ENCODE assay signal across 8 cellular contexts in genomic region chr1:239898067-239898730, GRCh38.
DNase-seq lines count a peak whose midpoint lies in the region; ATAC-seq and TF ChIP-seq lines count a peak whose summit lies in the region.

No MANE protein-coding gene starts in this region.

- peak; percentile 78 for DNase-seq in COLO829 (ENCODE audit: low spot score)
- peak; percentile 70 to 79 for DNase-seq in HL-60 (ENCODE audit: low read depth in 1 of 2, low spot score in 1 of 2)
- DNase-seq in NOMO-1 (lab: John Stamatoyannopoulos, UW; ENCODE audit: unreplicated experiment in 2 of 2), result peak; percentile 42 to 78
- peak; percentile 23 to 54 (median 23) for DNase-seq in activated CD8-positive, alpha-beta memory T cell treated with anti-CD3 and anti-CD28 coated beads for 48 hours (ENCODE audit: low read depth in 2 of 3, low spot score in 2 of 3)
- DNase-seq in epidermal melanocyte (ENCODE audit: insufficient read length, low spot score), result peak; percentile 80
- peak; percentile 85 for DNase-seq in mucosa of gallbladder (ENCODE audit: low spot score)
- peak; percentile 82 for DNase-seq in stimulated activated CD8-positive, alpha-beta memory T cell treated with anti-CD3 and anti-CD28 coated beads, Interleukin-4, amount 100 ng/mL, for 48 hours

- no peak overlapping the region for H3K4me3 ChIP-seq in HL-60 (replicated peaks; ENCODE audit: insufficient read depth, low read length)

- ATAC-seq in GM21360 (IDR thresholded peaks at IDR 0.05; ENCODE audit: unreplicated experiment), result peak; percentile 96

- peak; percentile 85 for TF ChIP-seq CTCF in HL-60 (IDR thresholded peaks at IDR 0.05; ENCODE audit: insufficient read depth, low read length)

- H3K27me3 ChIP-seq in HL-60 (ENCODE audit: insufficient read depth, poor library complexity, severe bottlenecking), result peaks cover 3% of the 10 kb centered on the region

- H3K27ac ChIP-seq in HL-60 (replicated peaks), result no peak overlapping the region

Comparison
In these comparisons a context has a peak if more than half of its experiments do, and no peak if none do; other contexts are left out.
1. DNase-seq: peak in every context shown above with its lines; median percentile 85 in mucosa of gallbladder; 82 in stimulated activated CD8-positive, alpha-beta memory T cell treated with anti-CD3 and anti-CD28 coated beads, Interleukin-4, amount 100 ng/mL, for 48 hours; 80 in epidermal melanocyte; 78 in COLO829; 74 in HL-60; 60 in NOMO-1; 23 in activated CD8-positive, alpha-beta memory T cell treated with anti-CD3 and anti-CD28 coated beads for 48 hours.